In the genomic region with DNA sequence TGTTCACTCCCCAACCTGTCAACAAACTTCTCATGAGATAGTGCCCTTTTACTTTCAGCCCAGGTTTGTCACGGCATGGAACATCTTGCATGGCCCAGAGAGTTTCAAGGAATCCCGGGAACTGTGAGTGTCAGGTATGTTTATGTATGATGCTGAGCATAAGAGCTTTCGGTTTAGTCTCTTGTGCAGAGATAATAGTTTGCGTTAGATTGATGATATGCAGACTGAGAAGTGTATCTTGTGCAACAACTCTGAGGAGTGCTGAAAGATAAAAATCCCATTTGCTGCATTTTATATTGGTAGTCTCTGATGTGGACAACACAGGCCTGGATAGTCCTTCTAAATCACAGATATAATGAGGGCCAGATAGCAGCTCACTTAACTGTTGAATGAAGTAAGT, we compare ENCODE assay signal across 21 cellular contexts.
DNase-seq lines count a peak whose midpoint lies in the region; ATAC-seq, FAIRE-seq and TF ChIP-seq lines count a peak whose summit lies in the region.
"Had no signal": no experiment of that assay in that cellular context is flagged by ENCODE, and none has a peak within 500 bp of the region (broad histone marks: within the 10 kb centered on the region; RNA-seq: fewer than 3 reads in every experiment).

No MANE protein-coding gene starts in this region.

- WGBS in mesenchymal stem cell = 65% methylated on average over 4 of the region's 4 CpGs
- 27 to 76% methylated on average over 4 of the region's 4 CpGs for WGBS in gastroesophageal sphincter (ENCODE audit: low coverage in 1 of 2), 2 donors

- no peak overlapping the region for H3K4me2 ChIP-seq in mesenchymal stem cell (ENCODE audit: low read length, poor library complexity, severe bottlenecking)

- H3K79me1 ChIP-seq in mesenchymal stem cell (replicated peaks; ENCODE audit: low read length, poor library complexity, severe bottlenecking) = no peaks in the 10 kb centered on the region

- H4K91ac ChIP-seq in mesenchymal stem cell (ENCODE audit: low read length) = no peak overlapping the region

- DNase-seq in H54 (ENCODE audit: insufficient read length, low spot score) (no peak), NCI-H226 (peak; percentile 28), amniotic epithelial cell (ENCODE audit: low read depth) (peak; percentile 91), mesenchymal stem cell (peak; percentile 45), urothelium cell line (ENCODE audit: low spot score) (no peak), NCI-H187 (lab: John Stamatoyannopoulos, UW) (no peak), T-helper 2 cell (no peak)
- DNase-seq: BE2C; C1 segment of cervical spinal cord; CD4-positive, CD25-positive, alpha-beta regulatory T cell; CD8-positive, alpha-beta memory T cell; COR-L47; DMS 273 treated with DMSO at 0.1 percent for 48 hours; DMS53; DND-41; EL; GOT3; H9 had no signal

- no peaks in the 10 kb centered on the region for H3K27me3 ChIP-seq in mesenchymal stem cell (ENCODE audit: control insufficient read depth in 1 of 2, insufficient read depth in 1 of 2, low read length in 2 of 2)
- H3K27me3 ChIP-seq in gastroesophageal sphincter = no peaks in the 10 kb centered on the region
- H3K27me3 ChIP-seq: BE2C had no signal

- no peak for TF ChIP-seq EP300 in gastroesophageal sphincter (IDR thresholded peaks at IDR 0.05)

- peak; percentile 36 for FAIRE-seq in H54 (lab: Jason Lieb, UNC)
- no peak for FAIRE-seq in urothelium cell line (lab: Jason Lieb, UNC)
- FAIRE-seq: GM12878, HTR-8/SVneo had no signal

- H3K23ac ChIP-seq in mesenchymal stem cell (ENCODE audit: low read length in 2 of 2) = no peak overlapping the region

- H2AK5ac ChIP-seq in mesenchymal stem cell (ENCODE audit: low read length, severe bottlenecking) = no peak overlapping the region

- no peak for TF ChIP-seq CTCF in gastroesophageal sphincter (IDR thresholded peaks at IDR 0.05)

- H2BK120ac ChIP-seq in mesenchymal stem cell (ENCODE audit: low read depth, low read length) = no peak overlapping the region

- ATAC-seq in gastroesophageal sphincter = no peak
- ATAC-seq: GM12878 had no signal

- no peak overlapping the region for H2AFZ ChIP-seq in mesenchymal stem cell (ENCODE audit: low read depth, low read length)

- H3K9me3 ChIP-seq in mesenchymal stem cell (ENCODE audit: control insufficient read depth, low read length) (no peaks in the 10 kb centered on the region), gastroesophageal sphincter (no peaks in the 10 kb centered on the region)
- H3K9me3 ChIP-seq: BE2C had no signal

- no peak overlapping the region for H2BK5ac ChIP-seq in mesenchymal stem cell (ENCODE audit: low read depth, low read length, poor library complexity, severe bottlenecking)

- no peak overlapping the region for H3K4ac ChIP-seq in mesenchymal stem cell (ENCODE audit: low read depth in 1 of 2, low read length in 2 of 2)

- no peak for TF ChIP-seq POLR2A in H54 (IDR thresholded peaks at IDR 0.05; ENCODE audit: low read depth, low read length)
- TF ChIP-seq POLR2A in gastroesophageal sphincter (IDR thresholded peaks at IDR 0.05) = no peak

- no peak overlapping the region for H4K8ac ChIP-seq in mesenchymal stem cell (ENCODE audit: low read length)

- no peak overlapping the region for H3K14ac ChIP-seq in mesenchymal stem cell (ENCODE audit: low read length in 2 of 2)

- no peak overlapping the region for H2BK15ac ChIP-seq in mesenchymal stem cell (ENCODE audit: low read depth, poor library complexity, severe bottlenecking)

- no peak overlapping the region for H3K18ac ChIP-seq in mesenchymal stem cell (ENCODE audit: low read depth in 1 of 2, low read length in 2 of 2)

- H3K9ac ChIP-seq in mesenchymal stem cell (ENCODE audit: low read length) = no peak overlapping the region

- H3K27ac ChIP-seq in mesenchymal stem cell (ENCODE audit: low read length, poor library complexity, severe bottlenecking) (no peak overlapping the region), gastroesophageal sphincter (no peak overlapping the region)

- H2BK12ac ChIP-seq in mesenchymal stem cell (ENCODE audit: low read length in 2 of 2) = no peak overlapping the region

- H3K4me3 ChIP-seq in mesenchymal stem cell (ENCODE audit: insufficient read depth in 1 of 2, low read depth in 1 of 2, low read length in 2 of 2) = no peak overlapping the region
- no peak overlapping the region for H3K4me3 ChIP-seq in gastroesophageal sphincter
- H3K4me3 ChIP-seq: GM12878 had no signal

- H3K4me1 ChIP-seq in mesenchymal stem cell (ENCODE audit: control insufficient read depth, insufficient read depth, low read depth, low read length) (no peaks in the 10 kb centered on the region), gastroesophageal sphincter (no peaks in the 10 kb centered on the region)

- H3K36me3 ChIP-seq in mesenchymal stem cell (ENCODE audit: control insufficient read depth in 1 of 2, insufficient read depth in 2 of 2, low read depth in 1 of 2, low read length in 2 of 2) (no peaks in the 10 kb centered on the region), gastroesophageal sphincter (no peaks in the 10 kb centered on the region)
- H3K36me3 ChIP-seq: BE2C had no signal

Comparison
In these comparisons a context has a peak if more than half of its experiments do, and no peak if none do; other contexts are left out.
1. DNase-seq: peak in NCI-H226 (single experiment), amniotic epithelial cell (single experiment) and mesenchymal stem cell (single experiment); none in H54 (single experiment), urothelium cell line (single experiment), NCI-H187 (0 of 2) and T-helper 2 cell (0 of 5).